31 cellular contexts compared by ENCODE assay signal in the genomic region with DNA sequence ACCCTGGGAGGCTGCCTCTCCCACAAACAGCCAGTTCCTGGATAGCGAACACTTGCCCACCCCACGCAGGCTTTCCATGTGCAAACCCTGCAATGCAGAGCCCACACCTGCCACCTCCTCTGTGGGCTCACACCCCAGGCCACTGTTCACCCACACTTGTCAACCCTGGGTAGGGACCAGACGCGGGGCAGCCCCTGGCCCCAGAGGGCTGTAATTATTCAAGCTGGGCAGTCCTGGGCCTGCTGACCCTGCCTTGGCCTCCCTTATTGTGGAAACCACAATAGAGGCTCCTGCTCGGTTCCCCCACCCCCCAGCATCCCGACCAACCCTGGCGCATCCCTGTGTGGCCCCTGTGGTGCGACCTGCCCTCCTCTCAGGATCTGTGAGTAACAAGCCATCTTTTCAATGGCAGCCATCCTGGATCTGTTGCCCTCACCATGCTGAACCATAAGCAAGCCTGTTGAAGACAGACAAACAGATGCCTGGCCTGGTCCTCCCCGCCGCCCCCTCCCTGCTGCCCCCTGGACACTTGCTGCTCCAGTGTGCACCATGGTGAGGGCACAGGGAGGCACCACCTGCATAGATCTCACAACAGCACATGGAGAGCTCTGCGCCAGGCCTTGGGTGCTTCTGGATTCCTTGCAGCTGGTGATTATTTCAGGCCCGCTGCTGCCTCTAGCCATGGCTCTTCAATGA.
"Had no signal": no experiment of that assay in that cellular context is flagged by ENCODE, and none has a peak within 500 bp of the region (broad histone marks: within the 10 kb centered on the region; RNA-seq: fewer than 3 reads in every experiment).

No MANE protein-coding gene starts in this region.

- H3K27me3 ChIP-seq: body of pancreas, breast epithelium, MG63, Peyer's patch, SJSA1 had no signal

- H3K4me1 Mint-ChIP-seq: activated CD4-positive, alpha-beta memory T cell treated with anti-CD3 and anti-CD28 coated beads, Interleukin-2, amount 10 ng/mL, durations not matched to agents 7 days and 5 days; activated naive CD4-positive, alpha-beta T cell treated with anti-CD3 and anti-CD28 coated beads, Interleukin-2, amount 50 U/mL, for 24 hours; activated naive CD8-positive, alpha-beta T cell treated with anti-CD3 and anti-CD28 coated beads, Interleukin-2, amount 10 ng/mL, durations not matched to agents 7 days and 5 days had no signal

- H3K9me3 Mint-ChIP-seq: activated naive CD4-positive, alpha-beta T cell treated with anti-CD3 and anti-CD28 coated beads, Interleukin-2, amount 50 U/mL, for 24 hours; activated naive CD8-positive, alpha-beta T cell treated with anti-CD3 and anti-CD28 coated beads, Interleukin-2, amount 10 ng/mL, durations not matched to agents 7 days and 5 days; activated T-cell treated with anti-CD3 and anti-CD28 coated beads, Interleukin-2, amount 50 U/mL, for 24 hours; activated T-helper 2 cell treated with anti-CD3 and anti-CD28 coated beads, Interferon-gamma antibody, Interleukin-2, Interleukin-4, amounts not matched to agents 10 μg/mL and 5 μg/mL and 100 μg/mL, durations not matched to agents 14 hours and 24 hours and 36 hours had no signal

- H3K4me3 Mint-ChIP-seq: activated CD4-positive, alpha-beta memory T cell treated with anti-CD3 and anti-CD28 coated beads, Interleukin-2, amount 10 ng/mL, durations not matched to agents 7 days and 5 days; activated naive CD4-positive, alpha-beta T cell treated with anti-CD3 and anti-CD28 coated beads, Interleukin-2, amount 50 U/mL, for 24 hours; activated naive CD8-positive, alpha-beta T cell treated with anti-CD3 and anti-CD28 coated beads, Interleukin-2, amount 10 ng/mL, durations not matched to agents 7 days and 5 days; activated T-cell treated with anti-CD3 and anti-CD28 coated beads, Interleukin-2, amount 50 U/mL, for 24 hours had no signal

- H3K4me1 ChIP-seq: body of pancreas, breast epithelium, Peyer's patch, SJSA1 had no signal

- H3K9me3 ChIP-seq: body of pancreas, MG63, SJSA1 had no signal

- DNase-seq: activated CD4-positive, alpha-beta memory T cell treated with anti-CD3 and anti-CD28 coated beads, Interleukin-2, amount 10 ng/mL, durations not matched to agents 7 days and 5 days; activated CD4-positive, alpha-beta T cell treated with anti-CD3 and anti-CD28 coated beads for 1 hour; activated CD4-positive, alpha-beta T cell treated with anti-CD3 and anti-CD28 coated beads for 48 hours; activated CD4-positive, CD25-positive, alpha-beta regulatory T cell; activated naive CD8-positive, alpha-beta T cell treated with anti-CD3 and anti-CD28 coated beads, Interleukin-2, amount 10 ng/mL, durations not matched to agents 7 days and 5 days; activated T-cell treated with anti-CD3 and anti-CD28 coated beads, Interleukin-2, amount 50 U/mL, for 24 hours; amygdala; body of pancreas; Kasumi-1; KG1; MG63; NCI-H1048; NCI-H1105 treated with DMSO at 0.1 percent for 48 hours; NCI-H1436; NCI-H1694; NCI-H1930; NCI-H2081 treated with DMSO at 0.1 percent for 48 hours; NCI-H510A; NCI-H748 treated with DMSO at 0.1 percent for 48 hours; NK-92 treated with Interleukin-12 subunit alpha and Interleukin-12 subunit beta, amount 100 ng/mL, for 24 hours; PC-3; Peyer's patch; RPMI8226; SHP77 treated with DMSO at 0.1 percent for 48 hours; T1000; WERI-Rb-1 had no signal

- H3K36me3 Mint-ChIP-seq: activated naive CD4-positive, alpha-beta T cell treated with anti-CD3 and anti-CD28 coated beads, Interleukin-2, amount 50 U/mL, for 24 hours; activated naive CD8-positive, alpha-beta T cell treated with anti-CD3 and anti-CD28 coated beads, Interleukin-2, amount 10 ng/mL, durations not matched to agents 7 days and 5 days had no signal

- H3K27me3 Mint-ChIP-seq: activated naive CD4-positive, alpha-beta T cell treated with anti-CD3 and anti-CD28 coated beads, Interleukin-2, amount 50 U/mL, for 24 hours; activated naive CD8-positive, alpha-beta T cell treated with anti-CD3 and anti-CD28 coated beads, Interleukin-2, amount 10 ng/mL, durations not matched to agents 7 days and 5 days; activated T-cell treated with anti-CD3 and anti-CD28 coated beads, Interleukin-2, amount 50 U/mL, for 24 hours had no signal

- FAIRE-seq: astrocyte had no signal

- H3K36me3 ChIP-seq: breast epithelium, MG63, Peyer's patch, SJSA1, WERI-Rb-1 had no signal

- H3K27ac ChIP-seq: body of pancreas, breast epithelium, Peyer's patch, SJSA1, WERI-Rb-1 had no signal

- ATAC-seq: body of pancreas, PC-3 had no signal

- H3K27ac Mint-ChIP-seq: activated CD4-positive, alpha-beta memory T cell treated with anti-CD3 and anti-CD28 coated beads, Interleukin-2, amount 10 ng/mL, durations not matched to agents 7 days and 5 days; activated naive CD4-positive, alpha-beta T cell treated with anti-CD3 and anti-CD28 coated beads, Interleukin-2, amount 50 U/mL, for 24 hours; activated naive CD8-positive, alpha-beta T cell treated with anti-CD3 and anti-CD28 coated beads, Interleukin-2, amount 10 ng/mL, durations not matched to agents 7 days and 5 days; activated T-cell treated with anti-CD3 and anti-CD28 coated beads, Interleukin-2, amount 50 U/mL, for 24 hours; activated T-helper 2 cell treated with anti-CD3 and anti-CD28 coated beads, Interferon-gamma antibody, Interleukin-2, Interleukin-4, amounts not matched to agents 10 μg/mL and 5 μg/mL and 100 μg/mL, durations not matched to agents 14 hours and 24 hours and 36 hours had no signal

- H3K4me3 ChIP-seq: body of pancreas, breast epithelium, MG63, Peyer's patch, SJSA1 had no signal
